17 cellular contexts compared by ENCODE assay signal in genomic region chr13:70923863-70924752, GRCh38.
"Had no signal": no experiment of that assay in that cellular context is flagged by ENCODE, and none has a peak within 500 bp of the region (broad histone marks: within the 10 kb centered on the region; RNA-seq: fewer than 3 reads in every experiment).

No MANE protein-coding gene starts in this region.

- H3K27ac ChIP-seq: tibial artery had no signal

- DNase-seq: activated CD4-positive, alpha-beta T cell treated with anti-CD3 and anti-CD28 coated beads, Interleukin-2, amount 50 U/mL, for 4 hours; activated CD4-positive, CD25-positive, alpha-beta regulatory T cell treated with anti-CD3 and anti-CD28 coated beads, Interleukin-2, amount 50 U/mL, for 72 hours; activated naive CD8-positive, alpha-beta T cell treated with anti-CD3 and anti-CD28 coated beads, Interleukin-2, amount 10 ng/mL, durations not matched to agents 7 days and 5 days; activated T-cell treated with anti-CD3 and anti-CD28 coated beads, Interleukin-2, amount 50 U/mL, for 24 hours; dermis blood vessel endothelial cell; erythroblast; glutamatergic neuron; immature natural killer cell; mammary epithelial cell; natural killer cell; occipital lobe; SHP77 treated with DMSO at 0.1 percent for 48 hours; stimulated activated CD4-positive, alpha-beta T cell treated with anti-CD3 and anti-CD28 coated beads, Interleukin-15, amount 100 ng/mL, for 24 hours; stimulated activated CD4-positive, alpha-beta T cell treated with anti-CD3 and anti-CD28 coated beads, Interleukin-4, amount 100 ng/mL, for 4 hours had no signal

- H3K4me3 ChIP-seq: mucosa of descending colon, tibial artery had no signal

- H3K9me3 ChIP-seq: mucosa of descending colon, tibial artery had no signal

- H3K36me3 Mint-ChIP-seq: activated naive CD8-positive, alpha-beta T cell treated with anti-CD3 and anti-CD28 coated beads, Interleukin-2, amount 10 ng/mL, durations not matched to agents 7 days and 5 days; natural killer cell had no signal

- H3K4me1 Mint-ChIP-seq: activated naive CD8-positive, alpha-beta T cell treated with anti-CD3 and anti-CD28 coated beads, Interleukin-2, amount 10 ng/mL, durations not matched to agents 7 days and 5 days; central memory CD8-positive, alpha-beta T cell; immature natural killer cell; natural killer cell had no signal

- H3K4me1 ChIP-seq: tibial artery had no signal

- ATAC-seq: mucosa of descending colon had no signal

- H3K27me3 Mint-ChIP-seq: activated naive CD8-positive, alpha-beta T cell treated with anti-CD3 and anti-CD28 coated beads, Interleukin-2, amount 10 ng/mL, durations not matched to agents 7 days and 5 days; activated T-cell treated with anti-CD3 and anti-CD28 coated beads, Interleukin-2, amount 50 U/mL, for 24 hours; central memory CD8-positive, alpha-beta T cell had no signal

- H3K4me3 Mint-ChIP-seq: activated naive CD8-positive, alpha-beta T cell treated with anti-CD3 and anti-CD28 coated beads, Interleukin-2, amount 10 ng/mL, durations not matched to agents 7 days and 5 days; activated T-cell treated with anti-CD3 and anti-CD28 coated beads, Interleukin-2, amount 50 U/mL, for 24 hours; central memory CD8-positive, alpha-beta T cell; immature natural killer cell; natural killer cell had no signal

- H3K27me3 ChIP-seq: tibial artery had no signal

- H3K27ac Mint-ChIP-seq: activated naive CD8-positive, alpha-beta T cell treated with anti-CD3 and anti-CD28 coated beads, Interleukin-2, amount 10 ng/mL, durations not matched to agents 7 days and 5 days; activated T-cell treated with anti-CD3 and anti-CD28 coated beads, Interleukin-2, amount 50 U/mL, for 24 hours; immature natural killer cell; natural killer cell had no signal

- H3K36me3 ChIP-seq: tibial artery had no signal
